Comparison of ENCODE assay signal across 30 cellular contexts in genomic region chr3:38360345-38360744, GRCh38.
"Had no signal": no experiment of that assay in that cellular context is flagged by ENCODE, and none has a peak within 500 bp of the region (broad histone marks: within the 10 kb centered on the region; RNA-seq: fewer than 3 reads in every experiment).

No MANE protein-coding gene starts in this region.

- H3K9me3 ChIP-seq: ascending aorta, SJCRH30 had no signal

- FAIRE-seq: RCC 7860, TTC549 had no signal

- ATAC-seq: activated CD8-positive, alpha-beta T cell treated with anti-CD3 and anti-CD28 coated beads for 36 hours; activated T-cell treated with anti-CD3 and anti-CD28 coated beads, Interleukin-2, amount 50 U/mL, for 72 hours; activated T-helper 17 cell treated with anti-CD3 and anti-CD28 coated beads, Interleukin-2, amount 50 U/mL, for 72 hours had no signal

- H3K4me2 ChIP-seq: PC-9 had no signal

- H3K36me3 ChIP-seq: cardiac muscle cell, SJCRH30 had no signal

- H3K4me3 ChIP-seq: ascending aorta, cardiac muscle cell, PC-9, SJCRH30, SK-N-MC had no signal

- H3K27ac ChIP-seq: ascending aorta, cardiac muscle cell, PC-9, SJCRH30, SK-N-MC had no signal

- H3K4me1 ChIP-seq: ascending aorta, SJCRH30 had no signal

- H3K27me3 ChIP-seq: ascending aorta, cardiac muscle cell, SJCRH30 had no signal

- H2AFZ ChIP-seq: PC-9 had no signal

- DNase-seq: activated CD4-positive, alpha-beta T cell treated with anti-CD3 and anti-CD28 coated beads, Interleukin-2, amount 10 ng/mL, durations not matched to agents 24 days and 14 days; activated CD4-positive, alpha-beta T cell treated with anti-CD3 and anti-CD28 coated beads, Interleukin-2, amount 50 U/mL, for 4 hours; activated CD8-positive, alpha-beta T cell treated with anti-CD3 and anti-CD28 coated beads for 36 hours; activated gamma-delta T cell; activated naive CD4-positive, alpha-beta T cell treated with Interleukin-2 at 50 U/mL for 16 hours; activated naive CD8-positive, alpha-beta T cell treated with anti-CD3 and anti-CD28 coated beads, Interleukin-2, amount 10 ng/mL, durations not matched to agents 7 days and 5 days; activated T-cell treated with anti-CD3 and anti-CD28 coated beads, Interleukin-2, amount 50 U/mL, for 1 hour; activated T-cell treated with anti-CD3 and anti-CD28 coated beads, Interleukin-2, amount 50 U/mL, for 72 hours; amygdala; Karpas-422; KBM-7; NCI-H1105 treated with DMSO at 0.1 percent for 48 hours; NCI-H1436; NCI-H1694; NCI-H1930; NCI-H2107; NCI-H226; NCI-H446 treated with DMSO at 0.1 percent for 48 hours; NCI-H69; NCI-H82; NK-92 treated with Interleukin-12 subunit alpha and Interleukin-12 subunit beta, amount 100 ng/mL, for 24 hours; PC-9; SHP77; SJCRH30 had no signal
